Comparison of ENCODE assay signal across 8 cellular contexts in the genomic region with DNA sequence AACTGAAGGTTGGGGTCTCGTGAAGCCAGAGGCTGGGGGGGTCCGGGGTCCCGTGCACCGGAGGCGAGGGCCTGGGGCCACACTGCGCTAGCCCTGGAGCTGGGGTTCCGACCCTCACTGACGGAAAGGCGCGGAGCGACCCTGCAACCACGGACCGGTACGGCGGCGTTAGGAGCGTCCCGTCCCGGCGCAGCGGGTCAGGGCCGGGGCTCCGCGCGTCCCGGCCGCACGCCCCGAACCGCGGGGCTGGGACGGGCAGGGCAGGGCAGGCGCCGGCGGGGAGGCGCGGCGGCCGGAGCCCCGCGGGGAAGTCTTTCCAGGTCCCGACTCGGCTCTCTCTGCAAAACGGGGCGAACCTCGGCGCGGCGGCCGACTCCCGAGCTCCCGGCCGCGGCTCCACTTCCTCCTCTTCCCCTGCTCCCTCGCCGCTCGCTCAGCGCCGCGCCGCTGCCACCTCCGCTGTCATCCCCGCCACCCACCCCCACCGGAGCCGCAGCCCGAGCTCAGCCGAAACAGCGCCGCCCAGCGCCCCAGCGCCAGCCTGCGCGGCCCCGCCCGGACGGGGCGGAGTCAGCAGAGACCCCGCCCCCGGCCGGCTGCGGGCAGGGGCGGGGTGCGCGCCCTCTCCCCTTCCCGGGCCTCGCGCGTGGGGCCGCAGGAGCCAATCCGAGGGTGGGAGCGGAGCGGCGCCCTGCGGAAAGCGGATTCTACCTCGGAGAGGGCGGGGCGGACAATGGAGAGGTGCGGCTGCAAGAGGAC. TPM values are rescaled to one million over a fixed set of nuclear protein-coding genes. Genes with fewer than 3 reads are reported as not detected.
DNase-seq lines count a peak whose midpoint lies in the region; ATAC-seq and TF ChIP-seq lines count a peak whose summit lies in the region.

A gene with protein sequence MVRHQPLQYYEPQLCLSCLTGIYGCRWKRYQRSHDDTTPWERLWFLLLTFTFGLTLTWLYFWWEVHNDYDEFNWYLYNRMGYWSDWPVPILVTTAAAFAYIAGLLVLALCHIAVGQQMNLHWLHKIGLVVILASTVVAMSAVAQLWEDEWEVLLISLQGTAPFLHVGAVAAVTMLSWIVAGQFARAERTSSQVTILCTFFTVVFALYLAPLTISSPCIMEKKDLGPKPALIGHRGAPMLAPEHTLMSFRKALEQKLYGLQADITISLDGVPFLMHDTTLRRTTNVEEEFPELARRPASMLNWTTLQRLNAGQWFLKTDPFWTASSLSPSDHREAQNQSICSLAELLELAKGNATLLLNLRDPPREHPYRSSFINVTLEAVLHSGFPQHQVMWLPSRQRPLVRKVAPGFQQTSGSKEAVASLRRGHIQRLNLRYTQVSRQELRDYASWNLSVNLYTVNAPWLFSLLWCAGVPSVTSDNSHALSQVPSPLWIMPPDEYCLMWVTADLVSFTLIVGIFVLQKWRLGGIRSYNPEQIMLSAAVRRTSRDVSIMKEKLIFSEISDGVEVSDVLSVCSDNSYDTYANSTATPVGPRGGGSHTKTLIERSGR (minus strand): TSS at position 509 of the 759 bp plus-strand sequence. CDS start 48,206 bp downstream, outside the sequence.

- CTCF ChIA-PET in RWPE1 (lab: Yijun Ruan, JAX), result interaction anchor here (0.6 to 1.9 kb wide), 3 partner anchors 71 to 137 kb away, joined by 3 to 8 read pairs (median 3); no protein-coding TSS in a partner anchor

- H3F3A ChIP-seq in neural cell (ENCODE audit: insufficient read depth, low read length, poor library complexity, severe bottlenecking), result no peaks in the 10 kb centered on the region

- POLR2A ChIA-PET in RWPE1 (lab: Yijun Ruan, JAX; ENCODE audit: low non-redundant PET), result no interaction called here

- peak; percentile 59 for TF ChIP-seq RAD21 in neural cell (conservative IDR thresholded peaks at IDR 0.05)

- H3K79me2 ChIP-seq in Karpas-422 (ENCODE audit: low read length) (peaks cover 49% of the 10 kb centered on the region), neural cell (replicated peaks; ENCODE audit: insufficient read depth, low read length) (peaks cover 18% of the 10 kb centered on the region)

- H4K20me1 ChIP-seq in Karpas-422 (ENCODE audit: insufficient read depth, low read depth, low read length), result peaks cover 23% of the 10 kb centered on the region
- no peaks in the 10 kb centered on the region for H4K20me1 ChIP-seq in neural cell (ENCODE audit: insufficient read depth)

- H3K36me3 Mint-ChIP-seq in activated T-helper 17 cell treated with anti-CD3 and anti-CD28 coated beads, Interleukin-2, amount 50 U/mL, for 72 hours (ENCODE audit: low read depth), result no peaks in the 10 kb centered on the region

- ATAC-seq in GM21737 (IDR thresholded peaks at IDR 0.05; ENCODE audit: unreplicated experiment), result peak; percentile 59
- ATAC-seq in activated T-helper 17 cell treated with anti-CD3 and anti-CD28 coated beads, Interleukin-2, amount 50 U/mL, for 72 hours (replicated peaks), result peak; percentile 92
- ATAC-seq in stimulated activated naive CD8-positive, alpha-beta T cell treated with anti-CD3 and anti-CD28 coated beads, Interleukin-15, amount 100 ng/mL, for 72 hours, result peak; percentile 86

- peak; percentile 51 for TF ChIP-seq EP300 in neural cell (conservative IDR thresholded peaks at IDR 0.05; ENCODE audit: poor library complexity, severe bottlenecking)

- H3K36me3 ChIP-seq in Karpas-422 (ENCODE audit: insufficient read depth, low read length) (0 out of 2 replicates have a peak, but pooled peaks cover 4% of the 10 kb centered on the region), neural cell (ENCODE audit: insufficient read depth, low read length) (no peaks in the 10 kb centered on the region)

- peak within 1 kb of the TSS; percentile 80 for H3K4me2 ChIP-seq in Karpas-422 (ENCODE audit: low read depth, low read length, poor library complexity, severe bottlenecking)
- H3K4me2 ChIP-seq in neural cell (ENCODE audit: low read length), result peak within 1 kb of the TSS; percentile 96

- H3K4me1 ChIP-seq in Karpas-422 (ENCODE audit: low read length), result peaks cover 43% of the 10 kb centered on the region

- H3K27me3 Mint-ChIP-seq in activated T-helper 17 cell treated with anti-CD3 and anti-CD28 coated beads, Interleukin-2, amount 50 U/mL, for 72 hours, result no peaks in the 10 kb centered on the region
- peaks cover 9% of the 10 kb centered on the region for H3K27me3 Mint-ChIP-seq in stimulated activated naive CD8-positive, alpha-beta T cell treated with anti-CD3 and anti-CD28 coated beads, Interleukin-15, amount 100 ng/mL, for 72 hours

- H3K9ac ChIP-seq in Karpas-422 (ENCODE audit: low read length), result peak within 1 kb of the TSS; percentile 97
- peak within 1 kb of the TSS; percentile 91 for H3K9ac ChIP-seq in neural cell (ENCODE audit: low read length)

- TF ChIP-seq CTCF in RWPE1 (conservative IDR thresholded peaks at IDR 0.05; ENCODE audit: low read depth) (peak; percentile 83), neural cell (IDR thresholded peaks at IDR 0.05; ENCODE audit: poor library complexity, severe bottlenecking) (peak; percentile 91)

- H3K9me3 ChIP-seq in Karpas-422 (ENCODE audit: low read length) (no peaks in the 10 kb centered on the region), neural cell (ENCODE audit: low read length) (no peaks in the 10 kb centered on the region)

- H3K27me3 ChIP-seq in Karpas-422 (ENCODE audit: low read length) (no peaks in the 10 kb centered on the region), neural cell (ENCODE audit: insufficient read depth, low read depth, low read length) (no peaks in the 10 kb centered on the region)

- H3K9me2 ChIP-seq in Karpas-422 (replicated peaks; ENCODE audit: insufficient read depth, low read length), result no peaks in the 10 kb centered on the region
- H3K9me2 ChIP-seq in neural cell (ENCODE audit: insufficient read depth, low read length), result no peaks in the 10 kb centered on the region

- H2AFZ ChIP-seq in Karpas-422 (ENCODE audit: low read length) (no peak within 1 kb of the TSS), neural cell (ENCODE audit: low read depth, low read length) (peak within 1 kb of the TSS; percentile 85)

- peak within 1 kb of the TSS; percentile 99 for H3K27ac ChIP-seq in Karpas-422 (ENCODE audit: low read length)
- H3K27ac ChIP-seq in RWPE1, result peak within 1 kb of the TSS; percentile 38; the same call in 1 of the 2 replicates
- peak within 1 kb of the TSS; percentile 76 for H3K27ac ChIP-seq in neural cell (ENCODE audit: low read length)

- peak within 1 kb of the TSS; percentile 58 for H3K27ac Mint-ChIP-seq in activated T-helper 17 cell treated with anti-CD3 and anti-CD28 coated beads, Interleukin-2, amount 50 U/mL, for 72 hours
- H3K27ac Mint-ChIP-seq in stimulated activated naive CD8-positive, alpha-beta T cell treated with anti-CD3 and anti-CD28 coated beads, Interleukin-15, amount 100 ng/mL, for 72 hours, result no peak within 1 kb of the TSS

- peak; percentile 86 for DNase-seq in DMS79 treated with DMSO at 0.1 percent for 48 hours (lab: John Stamatoyannopoulos, UW)
- peak; percentile 96 for DNase-seq in Karpas-422
- DNase-seq in RWPE1 (ENCODE audit: low spot score), result peak; percentile 91
- peak; percentile 39 for DNase-seq in fibroblast of the conjunctiva (ENCODE audit: low read depth)
- peak; percentile 87 to 90 for DNase-seq in stimulated activated naive CD8-positive, alpha-beta T cell treated with anti-CD3 and anti-CD28 coated beads, Interleukin-15, amount 100 ng/mL, for 72 hours

- H3K4me1 Mint-ChIP-seq in activated T-helper 17 cell treated with anti-CD3 and anti-CD28 coated beads, Interleukin-2, amount 50 U/mL, for 72 hours, result peaks cover 13% of the 10 kb centered on the region
- peaks cover 17% of the 10 kb centered on the region for H3K4me1 Mint-ChIP-seq in stimulated activated naive CD8-positive, alpha-beta T cell treated with anti-CD3 and anti-CD28 coated beads, Interleukin-15, amount 100 ng/mL, for 72 hours

- H3K4me3 ChIP-seq in Karpas-422 (ENCODE audit: low read length), result peak within 1 kb of the TSS; percentile 80
- H3K4me3 ChIP-seq in neural cell (ENCODE audit: low read length), result peak within 1 kb of the TSS; percentile 100

- peak within 1 kb of the TSS; percentile 80 for H3K4me3 Mint-ChIP-seq in activated T-helper 17 cell treated with anti-CD3 and anti-CD28 coated beads, Interleukin-2, amount 50 U/mL, for 72 hours
- H3K4me3 Mint-ChIP-seq in stimulated activated naive CD8-positive, alpha-beta T cell treated with anti-CD3 and anti-CD28 coated beads, Interleukin-15, amount 100 ng/mL, for 72 hours, result peak within 1 kb of the TSS; percentile 81 to 84

- no peaks in the 10 kb centered on the region for H3K9me3 Mint-ChIP-seq in activated T-helper 17 cell treated with anti-CD3 and anti-CD28 coated beads, Interleukin-2, amount 50 U/mL, for 72 hours
- H3K9me3 Mint-ChIP-seq in stimulated activated naive CD8-positive, alpha-beta T cell treated with anti-CD3 and anti-CD28 coated beads, Interleukin-15, amount 100 ng/mL, for 72 hours, result no peaks in the 10 kb centered on the region

TF ChIP-seq in neural cell, 6 proteins besides CTCF, POLR2A, EP300 and RAD21 (continues in another document):
- TF ChIP-seq, protein P1, sequence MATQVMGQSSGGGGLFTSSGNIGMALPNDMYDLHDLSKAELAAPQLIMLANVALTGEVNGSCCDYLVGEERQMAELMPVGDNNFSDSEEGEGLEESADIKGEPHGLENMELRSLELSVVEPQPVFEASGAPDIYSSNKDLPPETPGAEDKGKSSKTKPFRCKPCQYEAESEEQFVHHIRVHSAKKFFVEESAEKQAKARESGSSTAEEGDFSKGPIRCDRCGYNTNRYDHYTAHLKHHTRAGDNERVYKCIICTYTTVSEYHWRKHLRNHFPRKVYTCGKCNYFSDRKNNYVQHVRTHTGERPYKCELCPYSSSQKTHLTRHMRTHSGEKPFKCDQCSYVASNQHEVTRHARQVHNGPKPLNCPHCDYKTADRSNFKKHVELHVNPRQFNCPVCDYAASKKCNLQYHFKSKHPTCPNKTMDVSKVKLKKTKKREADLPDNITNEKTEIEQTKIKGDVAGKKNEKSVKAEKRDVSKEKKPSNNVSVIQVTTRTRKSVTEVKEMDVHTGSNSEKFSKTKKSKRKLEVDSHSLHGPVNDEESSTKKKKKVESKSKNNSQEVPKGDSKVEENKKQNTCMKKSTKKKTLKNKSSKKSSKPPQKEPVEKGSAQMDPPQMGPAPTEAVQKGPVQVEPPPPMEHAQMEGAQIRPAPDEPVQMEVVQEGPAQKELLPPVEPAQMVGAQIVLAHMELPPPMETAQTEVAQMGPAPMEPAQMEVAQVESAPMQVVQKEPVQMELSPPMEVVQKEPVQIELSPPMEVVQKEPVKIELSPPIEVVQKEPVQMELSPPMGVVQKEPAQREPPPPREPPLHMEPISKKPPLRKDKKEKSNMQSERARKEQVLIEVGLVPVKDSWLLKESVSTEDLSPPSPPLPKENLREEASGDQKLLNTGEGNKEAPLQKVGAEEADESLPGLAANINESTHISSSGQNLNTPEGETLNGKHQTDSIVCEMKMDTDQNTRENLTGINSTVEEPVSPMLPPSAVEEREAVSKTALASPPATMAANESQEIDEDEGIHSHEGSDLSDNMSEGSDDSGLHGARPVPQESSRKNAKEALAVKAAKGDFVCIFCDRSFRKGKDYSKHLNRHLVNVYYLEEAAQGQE (IDR thresholded peaks at IDR 0.05; ENCODE audit: borderline replicate concordance), result no peak

RNA-seq across cellular contexts. Expression of the gene that starts here (rescaled TPM):
- 137 and 237 TPM in 2 replicates for total RNA-seq in Karpas-422 (2014; rRNA removed; shearing (Covaris generic); ENCODE audit: low replicate concordance)
- 10 to 100 TPM; 26.8 to 54.2 TPM for total RNA-seq in activated T-helper 17 cell treated with anti-CD3 and anti-CD28 coated beads, Interleukin-2, amount 50 U/mL, for 72 hours
- polyA plus RNA-seq in neural cell, result 19.2 and 32.3 TPM in 2 replicates
- polyA minus RNA-seq in neural cell, result 36.0 and 45.5 TPM in 2 replicates

Comparison
In these comparisons a context has a peak if more than half of its experiments do, and no peak if none do; other contexts are left out.
1. Peak in every context shown above with its lines: DNase-seq, ATAC-seq, H3K4me3 ChIP-seq and H3K27ac ChIP-seq.
2. DNase-seq: peak in every context shown above with its lines; median percentile 96 in Karpas-422; 91 in RWPE1; 88 in stimulated activated naive CD8-positive, alpha-beta T cell treated with anti-CD3 and anti-CD28 coated beads, Interleukin-15, amount 100 ng/mL, for 72 hours; 86 in DMS79 treated with DMSO at 0.1 percent for 48 hours; 39 in fibroblast of the conjunctiva.
3. H3K27ac ChIP-seq: peak in every context shown above with its lines; median percentile 99 in Karpas-422; 76 in neural cell; 38 in RWPE1.